ENCODE assay signal across 22 cellular contexts in the genomic region with DNA sequence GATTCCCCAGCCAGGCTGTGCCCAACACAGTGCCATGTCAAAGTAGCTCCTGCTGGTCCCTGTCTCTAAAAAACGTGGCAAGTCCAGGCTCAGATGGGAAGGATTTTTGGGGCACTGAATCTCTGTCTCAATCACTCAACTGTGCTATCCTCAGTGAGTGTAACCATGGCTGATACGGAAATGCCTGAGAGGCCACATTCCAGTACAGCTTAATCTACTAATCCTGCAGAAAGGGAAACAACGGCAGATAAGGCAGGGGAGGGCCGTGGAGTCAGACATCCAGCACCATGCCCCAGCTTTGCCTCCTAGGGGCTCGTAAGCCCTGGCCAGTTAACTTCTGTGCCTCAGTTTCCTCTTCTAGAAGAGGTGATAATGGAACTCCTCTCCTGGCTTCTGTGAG.
A peak's percentile ranks its signal among the peaks of the same experiment; 100 is the strongest.
DNase-seq lines count a peak whose midpoint lies in the region; ATAC-seq and TF ChIP-seq lines count a peak whose summit lies in the region.
"Had no signal": no experiment of that assay in that cellular context is flagged by ENCODE, and none has a peak within 500 bp of the region (broad histone marks: within the 10 kb centered on the region; RNA-seq: fewer than 3 reads in every experiment).

No MANE protein-coding gene starts in this region.

- peaks cover 4% of the 10 kb centered on the region for H4K20me1 ChIP-seq in neural progenitor cell (ENCODE audit: low read depth)

- peak overlapping the region; percentile 48 for H3K27ac Mint-ChIP-seq in activated CD8-positive, alpha-beta T cell treated with anti-CD3 and anti-CD28 coated beads, Interleukin-2, amount 10 ng/mL, durations not matched to agents 7 days and 5 days
- H3K27ac Mint-ChIP-seq in activated CD8-positive, alpha-beta T cell treated with anti-CD3 and anti-CD28 coated beads for 36 hours, result no peak overlapping the region
- no peak overlapping the region for H3K27ac Mint-ChIP-seq in neural progenitor cell
- no peak overlapping the region for H3K27ac Mint-ChIP-seq in activated T-helper 2 cell treated with anti-CD3 and anti-CD28 coated beads, Interferon-gamma antibody, Interleukin-2, Interleukin-4, amounts not matched to agents 10 μg/mL and 5 μg/mL and 100 μg/mL, durations not matched to agents 14 hours and 24 hours and 36 hours
- H3K27ac Mint-ChIP-seq: nephron progenitor cell had no signal

- no peak overlapping the region for H3K27ac ChIP-seq in neural progenitor cell
- H3K27ac ChIP-seq: body of pancreas, upper lobe of left lung had no signal

- H3K4me1 Mint-ChIP-seq in activated CD8-positive, alpha-beta T cell treated with anti-CD3 and anti-CD28 coated beads, Interleukin-2, amount 10 ng/mL, durations not matched to agents 7 days and 5 days (ENCODE audit: low read depth), result peaks cover 25% of the 10 kb centered on the region
- peaks cover 29% of the 10 kb centered on the region for H3K4me1 Mint-ChIP-seq in activated CD8-positive, alpha-beta T cell treated with anti-CD3 and anti-CD28 coated beads for 36 hours (ENCODE audit: low read depth)
- H3K4me1 Mint-ChIP-seq in neural progenitor cell, result peaks cover 28% of the 10 kb centered on the region
- peaks cover 42% of the 10 kb centered on the region for H3K4me1 Mint-ChIP-seq in activated T-helper 2 cell treated with anti-CD3 and anti-CD28 coated beads, Interferon-gamma antibody, Interleukin-2, Interleukin-4, amounts not matched to agents 10 μg/mL and 5 μg/mL and 100 μg/mL, durations not matched to agents 14 hours and 24 hours and 36 hours (ENCODE audit: low read depth)

- no peak overlapping the region for H2AFZ ChIP-seq in neural progenitor cell (replicated peaks)

- ATAC-seq in activated CD8-positive, alpha-beta T cell treated with anti-CD3 and anti-CD28 coated beads, Interleukin-2, amount 10 ng/mL, durations not matched to agents 7 days and 5 days, result no peak
- ATAC-seq in activated CD8-positive, alpha-beta T cell treated with anti-CD3 and anti-CD28 coated beads for 36 hours, result no peak
- ATAC-seq in HG03108 (IDR thresholded peaks at IDR 0.05; ENCODE audit: unreplicated experiment), result no peak
- ATAC-seq: activated CD4-positive, CD25-positive, alpha-beta regulatory T cell treated with anti-CD3 and anti-CD28 coated beads, Interleukin-2, amount 50 U/mL, for 24 hours; body of pancreas; Panc1 had no signal

- no peaks in the 10 kb centered on the region for H3K27me3 Mint-ChIP-seq in activated CD8-positive, alpha-beta T cell treated with anti-CD3 and anti-CD28 coated beads, Interleukin-2, amount 10 ng/mL, durations not matched to agents 7 days and 5 days (ENCODE audit: low read depth)
- H3K27me3 Mint-ChIP-seq in activated CD8-positive, alpha-beta T cell treated with anti-CD3 and anti-CD28 coated beads for 36 hours, result no peaks in the 10 kb centered on the region
- peaks cover 7% of the 10 kb centered on the region for H3K27me3 Mint-ChIP-seq in neural progenitor cell (ENCODE audit: insufficient read depth, low read depth)
- H3K27me3 Mint-ChIP-seq in activated T-helper 2 cell treated with anti-CD3 and anti-CD28 coated beads, Interferon-gamma antibody, Interleukin-2, Interleukin-4, amounts not matched to agents 10 μg/mL and 5 μg/mL and 100 μg/mL, durations not matched to agents 14 hours and 24 hours and 36 hours (ENCODE audit: low read depth), result no peaks in the 10 kb centered on the region

- no peak overlapping the region for H3K9ac ChIP-seq in neural progenitor cell

- no peaks in the 10 kb centered on the region for H3K36me3 Mint-ChIP-seq in activated CD8-positive, alpha-beta T cell treated with anti-CD3 and anti-CD28 coated beads, Interleukin-2, amount 10 ng/mL, durations not matched to agents 7 days and 5 days (ENCODE audit: low read depth)
- no peaks in the 10 kb centered on the region for H3K36me3 Mint-ChIP-seq in activated CD8-positive, alpha-beta T cell treated with anti-CD3 and anti-CD28 coated beads for 36 hours (ENCODE audit: low read depth)
- no peaks in the 10 kb centered on the region for H3K36me3 Mint-ChIP-seq in neural progenitor cell
- H3K36me3 Mint-ChIP-seq in activated T-helper 2 cell treated with anti-CD3 and anti-CD28 coated beads, Interferon-gamma antibody, Interleukin-2, Interleukin-4, amounts not matched to agents 10 μg/mL and 5 μg/mL and 100 μg/mL, durations not matched to agents 14 hours and 24 hours and 36 hours (ENCODE audit: low read depth), result no peaks in the 10 kb centered on the region

- POLR2A ChIA-PET in activated CD8-positive, alpha-beta T cell treated with anti-CD3 and anti-CD28 coated beads, Interleukin-2, amount 10 ng/mL, durations not matched to agents 7 days and 5 days (lab: Charles Lee), result interaction anchor here (0.6 to 2.2 kb wide), 3 partner anchors 12 to 433 kb away, joined by 3 to 15 read pairs (median 3); no protein-coding TSS in a partner anchor
- POLR2A ChIA-PET in activated CD8-positive, alpha-beta T cell treated with anti-CD3 and anti-CD28 coated beads for 36 hours (lab: Charles Lee), result no interaction called here

- H3K27me3 ChIP-seq in neural progenitor cell, result no peaks in the 10 kb centered on the region
- H3K27me3 ChIP-seq: body of pancreas, dorsolateral prefrontal cortex, upper lobe of left lung had no signal

- no peaks in the 10 kb centered on the region for H3K9me3 ChIP-seq in neural progenitor cell (ENCODE audit: low read depth)
- H3K9me3 ChIP-seq: body of pancreas, upper lobe of left lung had no signal

- peaks cover 26% of the 10 kb centered on the region for H3K4me1 ChIP-seq in neural progenitor cell
- H3K4me1 ChIP-seq: body of pancreas, upper lobe of left lung had no signal

- H3F3A ChIP-seq in neural progenitor cell (ENCODE audit: low read depth), result no peaks in the 10 kb centered on the region

- no peaks in the 10 kb centered on the region for H3K9me3 Mint-ChIP-seq in activated CD8-positive, alpha-beta T cell treated with anti-CD3 and anti-CD28 coated beads, Interleukin-2, amount 10 ng/mL, durations not matched to agents 7 days and 5 days (ENCODE audit: insufficient read depth)
- H3K9me3 Mint-ChIP-seq in activated CD8-positive, alpha-beta T cell treated with anti-CD3 and anti-CD28 coated beads for 36 hours, result no peaks in the 10 kb centered on the region
- H3K9me3 Mint-ChIP-seq in neural progenitor cell, result no peaks in the 10 kb centered on the region
- no peaks in the 10 kb centered on the region for H3K9me3 Mint-ChIP-seq in activated T-helper 2 cell treated with anti-CD3 and anti-CD28 coated beads, Interferon-gamma antibody, Interleukin-2, Interleukin-4, amounts not matched to agents 10 μg/mL and 5 μg/mL and 100 μg/mL, durations not matched to agents 14 hours and 24 hours and 36 hours
- H3K9me3 Mint-ChIP-seq: nephron progenitor cell had no signal

- H3K4me3 Mint-ChIP-seq in activated CD8-positive, alpha-beta T cell treated with anti-CD3 and anti-CD28 coated beads, Interleukin-2, amount 10 ng/mL, durations not matched to agents 7 days and 5 days, result no peak overlapping the region
- H3K4me3 Mint-ChIP-seq in activated CD8-positive, alpha-beta T cell treated with anti-CD3 and anti-CD28 coated beads for 36 hours, result no peak overlapping the region
- no peak overlapping the region for H3K4me3 Mint-ChIP-seq in neural progenitor cell
- H3K4me3 Mint-ChIP-seq in activated T-helper 2 cell treated with anti-CD3 and anti-CD28 coated beads, Interferon-gamma antibody, Interleukin-2, Interleukin-4, amounts not matched to agents 10 μg/mL and 5 μg/mL and 100 μg/mL, durations not matched to agents 14 hours and 24 hours and 36 hours (ENCODE audit: low read depth), result no peak overlapping the region
- H3K4me3 Mint-ChIP-seq: nephron progenitor cell had no signal

- H3K4me3 ChIP-seq in neural progenitor cell, result no peak overlapping the region
- H3K4me3 ChIP-seq: body of pancreas, dorsolateral prefrontal cortex, upper lobe of left lung had no signal

- CTCF ChIA-PET in activated CD8-positive, alpha-beta T cell treated with anti-CD3 and anti-CD28 coated beads, Interleukin-2, amount 10 ng/mL, durations not matched to agents 7 days and 5 days (lab: Charles Lee), result interaction anchor here (1.0 to 2.2 kb wide), 3 partner anchors 15 to 21 kb away, joined by 3 to 10 read pairs (median 4); no protein-coding TSS in a partner anchor
- CTCF ChIA-PET in activated CD8-positive, alpha-beta T cell treated with anti-CD3 and anti-CD28 coated beads for 36 hours (lab: Charles Lee), result interaction anchor here (1.4 kb wide), 1 partner anchor 20 kb away, joined by 3 read pairs; no protein-coding TSS in a partner anchor

- peak overlapping the region; percentile 61 for H3K4me2 ChIP-seq in neural progenitor cell

- intact Hi-C loops in activated CD8-positive, alpha-beta T cell treated with anti-CD3 and anti-CD28 coated beads for 36 hours (cut with micrococcal nuclease), result no loop called here
- intact Hi-C loops in activated T-helper 2 cell treated with anti-CD3 and anti-CD28 coated beads, Interferon-gamma antibody, Interleukin-2, Interleukin-4, amounts not matched to agents 10 μg/mL and 5 μg/mL and 100 μg/mL, durations not matched to agents 14 hours and 24 hours and 36 hours (cut with micrococcal nuclease), result no loop called here

- no peak for TF ChIP-seq CTCF in activated CD8-positive, alpha-beta T cell treated with anti-CD3 and anti-CD28 coated beads for 36 hours (IDR thresholded peaks at IDR 0.05)
- no peak for TF ChIP-seq CTCF in neural progenitor cell (IDR thresholded peaks at IDR 0.05)

- H3K36me3 ChIP-seq in neural progenitor cell, result no peaks in the 10 kb centered on the region
- H3K36me3 ChIP-seq: upper lobe of left lung had no signal

- DNase-seq in activated CD8-positive, alpha-beta T cell treated with anti-CD3 and anti-CD28 coated beads, Interleukin-2, amount 10 ng/mL, durations not matched to agents 7 days and 5 days, result no peak
- DNase-seq in activated CD8-positive, alpha-beta T cell treated with anti-CD3 and anti-CD28 coated beads for 36 hours, result no peak
- peak; percentile 62 for DNase-seq in NCI-H82 (lab: John Stamatoyannopoulos, UW)
- DNase-seq in ecto neural progenitor cell (ENCODE audit: low spot score), result peak; percentile 55
- DNase-seq in neural progenitor cell (ENCODE audit: low spot score), result peak; percentile 72
- no peak for DNase-seq in iPS-NIHi11 (ENCODE audit: low spot score)
- no peak for DNase-seq in activated T-helper 2 cell treated with anti-CD3 and anti-CD28 coated beads, Interferon-gamma antibody, Interleukin-2, Interleukin-4, amounts not matched to agents 10 μg/mL and 5 μg/mL and 100 μg/mL, durations not matched to agents 14 hours and 24 hours and 36 hours (ENCODE audit: low spot score)
- DNase-seq: body of pancreas; dorsolateral prefrontal cortex; kidney; NCI-H1694 treated with DMSO at 0.1 percent for 48 hours; NCI-H2171 treated with DMSO at 0.1 percent for 48 hours; NCI-H524 treated with DMSO at 0.1 percent for 48 hours; nephron progenitor cell; SHP77 treated with DMSO at 0.1 percent for 48 hours; stimulated activated CD4-positive, alpha-beta T cell treated with anti-CD3 and anti-CD28 coated beads, Interleukin-2, amount 100 ng/mL, for 48 hours; substantia nigra; SW 1271; upper lobe of left lung had no signal

- H3K79me2 ChIP-seq in neural progenitor cell (ENCODE audit: low read depth), result no peaks in the 10 kb centered on the region

Comparison
In these comparisons a context has a peak if more than half of its experiments do, and no peak if none do; other contexts are left out.
1. DNase-seq: peak in NCI-H82 (single experiment), ecto neural progenitor cell (single experiment) and neural progenitor cell (single experiment); none in activated CD8-positive, alpha-beta T cell treated with anti-CD3 and anti-CD28 coated beads, Interleukin-2, amount 10 ng/mL, durations not matched to agents 7 days and 5 days (single experiment), activated CD8-positive, alpha-beta T cell treated with anti-CD3 and anti-CD28 coated beads for 36 hours (single experiment), iPS-NIHi11 (single experiment) and activated T-helper 2 cell treated with anti-CD3 and anti-CD28 coated beads, Interferon-gamma antibody, Interleukin-2, Interleukin-4, amounts not matched to agents 10 μg/mL and 5 μg/mL and 100 μg/mL, durations not matched to agents 14 hours and 24 hours and 36 hours (single experiment).